Comparison of ENCODE assay signal across 17 cellular contexts in genomic region chr2:28454016-28454930, GRCh38. TPM values are rescaled to one million over a fixed set of nuclear protein-coding genes. Genes with fewer than 3 reads are reported as not detected.
DNase-seq lines count a peak whose midpoint lies in the region; TF ChIP-seq lines count a peak whose summit lies in the region.
"Had no signal": no experiment of that assay in that cellular context is flagged by ENCODE, and none has a peak within 500 bp of the region (broad histone marks: within the 10 kb centered on the region; RNA-seq: fewer than 3 reads in every experiment).

No MANE protein-coding gene starts in this region.

- H3K4me2 ChIP-seq in hepatocyte, result no peak overlapping the region
- H3K4me2 ChIP-seq: BLaER1 had no signal

- H3K4me1 Mint-ChIP-seq in type B pancreatic cell (ENCODE audit: unreplicated experiment), result no peaks in the 10 kb centered on the region

- no peak overlapping the region for H3K4me3 ChIP-seq in brain microvascular endothelial cell (ENCODE audit: low read depth, low read length)
- H3K4me3 ChIP-seq in hepatocyte, result no peak overlapping the region
- H3K4me3 ChIP-seq: BLaER1, left lung, MG63 had no signal

- no peaks in the 10 kb centered on the region for H3K27me3 Mint-ChIP-seq in type B pancreatic cell
- H3K27me3 Mint-ChIP-seq: activated CD8-positive, alpha-beta memory T cell treated with anti-CD3 and anti-CD28 coated beads, Interleukin-2, amount 10 ng/mL, durations not matched to agents 7 days and 5 days had no signal

- in situ Hi-C loops in brain microvascular endothelial cell (cut with HindIII; ENCODE audit: low pct_ligation_motif_present, low sequenced_read_pairs), result no loop called here

- peak overlapping the region; percentile 6 for H3K27ac Mint-ChIP-seq in type B pancreatic cell
- H3K27ac Mint-ChIP-seq: activated CD8-positive, alpha-beta memory T cell treated with anti-CD3 and anti-CD28 coated beads, Interleukin-2, amount 10 ng/mL, durations not matched to agents 7 days and 5 days had no signal

- H3K9me3 ChIP-seq in hepatocyte (ENCODE audit: low read depth), result no peaks in the 10 kb centered on the region
- H3K9me3 ChIP-seq: BLaER1, left lung, MG63 had no signal

- no peak overlapping the region for H2AFZ ChIP-seq in hepatocyte

- TF ChIP-seq CTCF in brain microvascular endothelial cell (IDR thresholded peaks at IDR 0.05; ENCODE audit: low read depth, low read length, missing control alignments) (no peak), hepatocyte (IDR thresholded peaks at IDR 0.05; ENCODE audit: poor library complexity) (no peak), type B pancreatic cell (conservative IDR thresholded peaks at IDR 0.05) (no peak)

- H3K36me3 ChIP-seq in brain microvascular endothelial cell (replicated peaks), result no peaks in the 10 kb centered on the region
- no peaks in the 10 kb centered on the region for H3K36me3 ChIP-seq in hepatocyte (replicated peaks; ENCODE audit: insufficient read depth, low read depth)
- H3K36me3 ChIP-seq: BLaER1, left lung, MG63 had no signal

- H3K4me3 Mint-ChIP-seq in type B pancreatic cell, result no peak overlapping the region
- H3K4me3 Mint-ChIP-seq: activated CD8-positive, alpha-beta memory T cell treated with anti-CD3 and anti-CD28 coated beads, Interleukin-2, amount 10 ng/mL, durations not matched to agents 7 days and 5 days had no signal

- H3K27me3 ChIP-seq in brain microvascular endothelial cell (replicated peaks) (no peaks in the 10 kb centered on the region), hepatocyte (no peaks in the 10 kb centered on the region)
- H3K27me3 ChIP-seq: BLaER1, left lung, MG63 had no signal

- H3K27ac ChIP-seq in brain microvascular endothelial cell (no peak overlapping the region), hepatocyte (peak overlapping the region; percentile 63)
- H3K27ac ChIP-seq: BLaER1, left lung had no signal

- DNase-seq in HT1080 (ENCODE audit: low read depth) (peak; percentile 33), brain microvascular endothelial cell (peak; percentile 14), hepatocyte (ENCODE audit: low spot score) (peak; percentile 39), type B pancreatic cell (ENCODE audit: extremely low spot score, unreplicated experiment) (no peak), DMS 273 (lab: John Stamatoyannopoulos, UW; ENCODE audit: unreplicated experiment) (no peak), SIG-M5 (lab: John Stamatoyannopoulos, UW) (no peak), SK-N-DZ (ENCODE audit: low spot score) (no peak)
- DNase-seq: activated CD4-positive, CD25-positive, alpha-beta regulatory T cell treated with anti-CD3 and anti-CD28 coated beads, Interleukin-2, amount 50 U/mL, for 72 hours; activated CD8-positive, alpha-beta memory T cell treated with anti-CD3 and anti-CD28 coated beads, Interleukin-2, amount 10 ng/mL, durations not matched to agents 7 days and 5 days; activated gamma-delta T cell; amygdala; left lung; MG63; NCI-H187 treated with DMSO at 0.1 percent for 48 hours; SHP77; stimulated activated CD4-positive, alpha-beta T cell treated with anti-CD3 and anti-CD28 coated beads, Interleukin-2, amount 100 ng/mL, for 48 hours had no signal

- no peaks in the 10 kb centered on the region for H4K20me1 ChIP-seq in hepatocyte (ENCODE audit: insufficient read depth, poor library complexity, severe bottlenecking)
- H4K20me1 ChIP-seq: BLaER1 had no signal

- no peaks in the 10 kb centered on the region for H3K9me3 Mint-ChIP-seq in type B pancreatic cell

- no peaks in the 10 kb centered on the region for H3K4me1 ChIP-seq in hepatocyte (ENCODE audit: insufficient read depth)

- no peaks in the 10 kb centered on the region for H3K9me2 ChIP-seq in hepatocyte (replicated peaks; ENCODE audit: insufficient read depth)

- 73% methylated on average over 14 of the region's 14 CpGs for WGBS in hepatocyte (ENCODE audit: low lambda C conversion rate, missing lambda C conversion rate)

- H3K79me2 ChIP-seq in hepatocyte, result no peaks in the 10 kb centered on the region

- H3K36me3 Mint-ChIP-seq in type B pancreatic cell, result no peaks in the 10 kb centered on the region
- H3K36me3 Mint-ChIP-seq: activated CD8-positive, alpha-beta memory T cell treated with anti-CD3 and anti-CD28 coated beads, Interleukin-2, amount 10 ng/mL, durations not matched to agents 7 days and 5 days had no signal

RNA-seq across cellular contexts. Expression of gene PLB1, which starts 41.6 kb away (rescaled TPM):
- 1.2 and 1.8 TPM in 2 replicates for total RNA-seq in HT1080 (2014; rRNA removed; shearing (Covaris generic))
- 0.31 and 0.33 TPM in 2 replicates for polyA plus RNA-seq in HT1080 (2015; cell fraction: cytosol; rRNA removed)
- 0.41 and 1.8 TPM in 2 replicates for polyA plus RNA-seq in HT1080 (2015; cell fraction: nucleus; rRNA removed)
- total RNA-seq in hepatocyte, result 19.2 and 21.7 TPM in 2 replicates
- polyA plus RNA-seq in hepatocyte, result 19.7 and 20.5 TPM in 2 replicates
- 1.9 and 3.4 TPM in 2 replicates for total RNA-seq in type B pancreatic cell (ENCODE audit: low replicate concordance)
- 0.03 and 0.38 TPM in 2 replicates for polyA plus RNA-seq in SK-N-DZ (2014; cell fraction: cytosol; rRNA removed)
- 0.28 and 0.54 TPM in 2 replicates for polyA plus RNA-seq in SK-N-DZ (2014; cell fraction: nucleus; rRNA removed)

Comparison
In these comparisons a context has a peak if more than half of its experiments do, and no peak if none do; other contexts are left out.
1. DNase-seq: peak in HT1080 (single experiment), brain microvascular endothelial cell (single experiment) and hepatocyte (single experiment); none in type B pancreatic cell (single experiment), DMS 273 (single experiment), SIG-M5 (single experiment) and SK-N-DZ (single experiment).